18 cellular contexts compared by ENCODE assay signal in the genomic region with DNA sequence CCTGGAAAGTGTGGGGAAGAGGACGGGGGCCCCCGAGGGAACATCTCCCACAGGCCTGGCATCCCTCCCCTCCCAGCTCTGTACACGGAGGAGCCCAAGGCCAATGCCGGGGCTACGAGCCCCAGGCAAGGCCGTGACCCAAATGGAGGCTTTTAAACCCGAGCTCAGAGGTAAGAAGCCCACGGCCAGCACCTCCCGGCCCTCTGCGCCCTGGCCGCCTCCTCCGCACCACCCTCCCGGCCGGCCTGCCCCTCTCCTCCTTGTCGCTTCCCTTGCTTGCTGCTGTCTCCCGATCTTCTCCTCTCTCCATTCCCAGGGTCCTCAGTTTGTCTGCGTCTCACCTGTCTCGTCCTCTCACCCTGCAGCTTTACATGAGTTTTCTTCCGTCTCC. TPM values are rescaled to one million over a fixed set of nuclear protein-coding genes. Genes with fewer than 3 reads are reported as not detected.
DNase-seq lines count a peak whose midpoint lies in the region; ATAC-seq and TF ChIP-seq lines count a peak whose summit lies in the region.
"Had no signal": no experiment of that assay in that cellular context is flagged by ENCODE, and none has a peak within 500 bp of the region (broad histone marks: within the 10 kb centered on the region; RNA-seq: fewer than 3 reads in every experiment).

No MANE protein-coding gene starts in this region.

- no peaks in the 10 kb centered on the region for H3K79me2 ChIP-seq in mesendoderm (ENCODE audit: control insufficient read depth, insufficient read depth, low read length)

- H3K36me3 Mint-ChIP-seq in stimulated activated effector memory CD8-positive, alpha-beta T cell treated with anti-CD3 and anti-CD28 coated beads, Interleukin-12 subunit alpha, Interleukin-12 subunit beta, amount 100 ng/mL, for 72 hours: peaks cover 5% of the 10 kb centered on the region

- peaks cover 61% of the 10 kb centered on the region for H3K4me1 ChIP-seq in HUES6 (ENCODE audit: control insufficient read depth, insufficient read depth, low read length)
- H3K4me1 ChIP-seq in colonic mucosa: peaks cover 3% of the 10 kb centered on the region
- H3K4me1 ChIP-seq in mesendoderm (ENCODE audit: control insufficient read depth, low read depth, low read length): no peaks in the 10 kb centered on the region

- peaks cover 11% of the 10 kb centered on the region for H3K4me1 Mint-ChIP-seq in stimulated activated effector memory CD8-positive, alpha-beta T cell treated with anti-CD3 and anti-CD28 coated beads, Interleukin-12 subunit alpha, Interleukin-12 subunit beta, amount 100 ng/mL, for 72 hours

- no peak overlapping the region for H3K4me3 Mint-ChIP-seq in stimulated activated effector memory CD8-positive, alpha-beta T cell treated with anti-CD3 and anti-CD28 coated beads, Interleukin-12 subunit alpha, Interleukin-12 subunit beta, amount 100 ng/mL, for 72 hours

- H3K27me3 ChIP-seq in HUES6 (ENCODE audit: control insufficient read depth, insufficient read depth, low read length) (peaks cover 4% of the 10 kb centered on the region; the same call in 1 of the 2 replicates), colonic mucosa (no peaks in the 10 kb centered on the region), mesendoderm (ENCODE audit: insufficient read depth, low read length, poor library complexity) (no peaks in the 10 kb centered on the region)

- H3K27ac ChIP-seq in HUES6 (ENCODE audit: low read depth, low read length) (no peak overlapping the region), colonic mucosa (peak overlapping the region; percentile 76), mesendoderm (ENCODE audit: low read depth, low read length) (no peak overlapping the region)
- H3K27ac ChIP-seq: SK-N-MC had no signal

- H2AK5ac ChIP-seq in mesendoderm (ENCODE audit: low read length): no peak overlapping the region

- H3K79me1 ChIP-seq in mesendoderm (ENCODE audit: low read length): no peaks in the 10 kb centered on the region

- no peak overlapping the region for H3K18ac ChIP-seq in mesendoderm (ENCODE audit: low read length)

- intact Hi-C loops in colonic mucosa (cut with DNase I): no loop called here

- no CpG with 5 or more reads among the region's 19 CpGs for WGBS in mesendoderm (ENCODE audit: extremely low coverage, insufficient coverage, low lambda C conversion rate)

- H2BK15ac ChIP-seq in mesendoderm (replicated peaks; ENCODE audit: low read depth): no peak overlapping the region

- no peak for TF ChIP-seq CTCF in colonic mucosa (IDR thresholded peaks at IDR 0.05)

- no peaks in the 10 kb centered on the region for H3K9me3 Mint-ChIP-seq in stimulated activated effector memory CD8-positive, alpha-beta T cell treated with anti-CD3 and anti-CD28 coated beads, Interleukin-12 subunit alpha, Interleukin-12 subunit beta, amount 100 ng/mL, for 72 hours

- ATAC-seq in stimulated activated effector memory CD8-positive, alpha-beta T cell treated with anti-CD3 and anti-CD28 coated beads, Interleukin-12 subunit alpha, Interleukin-12 subunit beta, amount 100 ng/mL, for 72 hours: no peak
- ATAC-seq in HG03108 (IDR thresholded peaks at IDR 0.05; ENCODE audit: unreplicated experiment): no peak
- ATAC-seq: HCT116, K562 had no signal

- H4K8ac ChIP-seq in mesendoderm (ENCODE audit: low read depth, low read length): no peak overlapping the region

- H3K36me3 ChIP-seq in HUES6 (ENCODE audit: control insufficient read depth, insufficient read depth, low read length): no peaks in the 10 kb centered on the region
- no peaks in the 10 kb centered on the region for H3K36me3 ChIP-seq in colonic mucosa
- no peaks in the 10 kb centered on the region for H3K36me3 ChIP-seq in mesendoderm (ENCODE audit: control insufficient read depth, insufficient read depth, low read length)

- H2BK120ac ChIP-seq in mesendoderm (ENCODE audit: low read depth, low read length): no peak overlapping the region

- peak overlapping the region; percentile 34 for H3K56ac ChIP-seq in mesendoderm (ENCODE audit: low read length)

- no peak overlapping the region for H4K5ac ChIP-seq in mesendoderm (ENCODE audit: low read length)

- DNase-seq in colonic mucosa (no peak), mesendoderm (no peak), GF-D8 (lab: John Stamatoyannopoulos, UW) (no peak), NCI-H2029 (lab: John Stamatoyannopoulos, UW) (no peak), DMS 273 (lab: John Stamatoyannopoulos, UW; ENCODE audit: unreplicated experiment) (no peak)
- no peak for DNase-seq in stimulated activated effector memory CD8-positive, alpha-beta T cell treated with anti-CD3 and anti-CD28 coated beads, Interleukin-12 subunit alpha, Interleukin-12 subunit beta, amount 100 ng/mL, for 72 hours (ENCODE audit: low spot score in 2 of 2)
- DNase-seq: C1 segment of cervical spinal cord; DMS153; NCI-H1436 treated with DMSO at 0.1 percent for 48 hours; NCI-H2081 treated with DMSO at 0.1 percent for 48 hours; NCI-H226; NCI-H526 treated with DMSO at 0.1 percent for 48 hours; NK-92 treated with Interleukin-12 subunit alpha and Interleukin-12 subunit beta, amount 100 ng/mL, for 24 hours had no signal

- H3K4me3 ChIP-seq in HUES6 (ENCODE audit: low read depth, low read length) (peak overlapping the region; percentile 32; the same call in 1 of the 2 replicates), colonic mucosa (peak overlapping the region; percentile 52), mesendoderm (ENCODE audit: low read length) (no peak overlapping the region)
- H3K4me3 ChIP-seq: K562, SK-N-MC had no signal

- H3K9ac ChIP-seq in HUES6 (ENCODE audit: low read length): peak overlapping the region; percentile 13
- H3K9ac ChIP-seq in colonic mucosa (ENCODE audit: low read depth in 2 of 2, low read length in 2 of 2): peak overlapping the region; percentile 85 to 97
- no peak overlapping the region for H3K9ac ChIP-seq in mesendoderm (ENCODE audit: low read length)

- H3K9me3 ChIP-seq in HUES6 (ENCODE audit: control insufficient read depth, insufficient read depth, low read depth, low read length) (no peaks in the 10 kb centered on the region), colonic mucosa (no peaks in the 10 kb centered on the region)

- no peak overlapping the region for H3K4ac ChIP-seq in mesendoderm (ENCODE audit: low read depth, low read length)

- no peak overlapping the region for H2BK5ac ChIP-seq in mesendoderm (ENCODE audit: low read length)

- peak overlapping the region; percentile 94 for H3K23ac ChIP-seq in mesendoderm (ENCODE audit: low read length)

- no peak overlapping the region for H3K4me2 ChIP-seq in mesendoderm (ENCODE audit: low read length)

- peak overlapping the region; percentile 18 for H3K27ac Mint-ChIP-seq in stimulated activated effector memory CD8-positive, alpha-beta T cell treated with anti-CD3 and anti-CD28 coated beads, Interleukin-12 subunit alpha, Interleukin-12 subunit beta, amount 100 ng/mL, for 72 hours

RNA-seq across cellular contexts. Expression of a gene that starts 1.3 kb away (rescaled TPM):
- 100 to 1,000 TPM; 150 to 203 TPM for total RNA-seq in colonic mucosa
- 0.24 TPM for polyA plus RNA-seq in mesendoderm (2013, experiment 1 of 2)
- 0.27 TPM for polyA plus RNA-seq in mesendoderm (2013, experiment 2 of 2)
